2 cellular contexts compared by ENCODE assay signal in genomic region chr13:59368652-59369051, GRCh38.
TF ChIP-seq lines count a peak whose summit lies in the region.

No MANE protein-coding gene starts in this region.

TF ChIP-seq in GM23338, 12 proteins besides CTCF, POLR2A, EP300 and RAD21:
- no peak for TF ChIP-seq ZNF331 (CRISPR knock-in tag; IDR thresholded peaks at IDR 0.05; ENCODE audit: low read depth)
- TF ChIP-seq, protein P1, sequence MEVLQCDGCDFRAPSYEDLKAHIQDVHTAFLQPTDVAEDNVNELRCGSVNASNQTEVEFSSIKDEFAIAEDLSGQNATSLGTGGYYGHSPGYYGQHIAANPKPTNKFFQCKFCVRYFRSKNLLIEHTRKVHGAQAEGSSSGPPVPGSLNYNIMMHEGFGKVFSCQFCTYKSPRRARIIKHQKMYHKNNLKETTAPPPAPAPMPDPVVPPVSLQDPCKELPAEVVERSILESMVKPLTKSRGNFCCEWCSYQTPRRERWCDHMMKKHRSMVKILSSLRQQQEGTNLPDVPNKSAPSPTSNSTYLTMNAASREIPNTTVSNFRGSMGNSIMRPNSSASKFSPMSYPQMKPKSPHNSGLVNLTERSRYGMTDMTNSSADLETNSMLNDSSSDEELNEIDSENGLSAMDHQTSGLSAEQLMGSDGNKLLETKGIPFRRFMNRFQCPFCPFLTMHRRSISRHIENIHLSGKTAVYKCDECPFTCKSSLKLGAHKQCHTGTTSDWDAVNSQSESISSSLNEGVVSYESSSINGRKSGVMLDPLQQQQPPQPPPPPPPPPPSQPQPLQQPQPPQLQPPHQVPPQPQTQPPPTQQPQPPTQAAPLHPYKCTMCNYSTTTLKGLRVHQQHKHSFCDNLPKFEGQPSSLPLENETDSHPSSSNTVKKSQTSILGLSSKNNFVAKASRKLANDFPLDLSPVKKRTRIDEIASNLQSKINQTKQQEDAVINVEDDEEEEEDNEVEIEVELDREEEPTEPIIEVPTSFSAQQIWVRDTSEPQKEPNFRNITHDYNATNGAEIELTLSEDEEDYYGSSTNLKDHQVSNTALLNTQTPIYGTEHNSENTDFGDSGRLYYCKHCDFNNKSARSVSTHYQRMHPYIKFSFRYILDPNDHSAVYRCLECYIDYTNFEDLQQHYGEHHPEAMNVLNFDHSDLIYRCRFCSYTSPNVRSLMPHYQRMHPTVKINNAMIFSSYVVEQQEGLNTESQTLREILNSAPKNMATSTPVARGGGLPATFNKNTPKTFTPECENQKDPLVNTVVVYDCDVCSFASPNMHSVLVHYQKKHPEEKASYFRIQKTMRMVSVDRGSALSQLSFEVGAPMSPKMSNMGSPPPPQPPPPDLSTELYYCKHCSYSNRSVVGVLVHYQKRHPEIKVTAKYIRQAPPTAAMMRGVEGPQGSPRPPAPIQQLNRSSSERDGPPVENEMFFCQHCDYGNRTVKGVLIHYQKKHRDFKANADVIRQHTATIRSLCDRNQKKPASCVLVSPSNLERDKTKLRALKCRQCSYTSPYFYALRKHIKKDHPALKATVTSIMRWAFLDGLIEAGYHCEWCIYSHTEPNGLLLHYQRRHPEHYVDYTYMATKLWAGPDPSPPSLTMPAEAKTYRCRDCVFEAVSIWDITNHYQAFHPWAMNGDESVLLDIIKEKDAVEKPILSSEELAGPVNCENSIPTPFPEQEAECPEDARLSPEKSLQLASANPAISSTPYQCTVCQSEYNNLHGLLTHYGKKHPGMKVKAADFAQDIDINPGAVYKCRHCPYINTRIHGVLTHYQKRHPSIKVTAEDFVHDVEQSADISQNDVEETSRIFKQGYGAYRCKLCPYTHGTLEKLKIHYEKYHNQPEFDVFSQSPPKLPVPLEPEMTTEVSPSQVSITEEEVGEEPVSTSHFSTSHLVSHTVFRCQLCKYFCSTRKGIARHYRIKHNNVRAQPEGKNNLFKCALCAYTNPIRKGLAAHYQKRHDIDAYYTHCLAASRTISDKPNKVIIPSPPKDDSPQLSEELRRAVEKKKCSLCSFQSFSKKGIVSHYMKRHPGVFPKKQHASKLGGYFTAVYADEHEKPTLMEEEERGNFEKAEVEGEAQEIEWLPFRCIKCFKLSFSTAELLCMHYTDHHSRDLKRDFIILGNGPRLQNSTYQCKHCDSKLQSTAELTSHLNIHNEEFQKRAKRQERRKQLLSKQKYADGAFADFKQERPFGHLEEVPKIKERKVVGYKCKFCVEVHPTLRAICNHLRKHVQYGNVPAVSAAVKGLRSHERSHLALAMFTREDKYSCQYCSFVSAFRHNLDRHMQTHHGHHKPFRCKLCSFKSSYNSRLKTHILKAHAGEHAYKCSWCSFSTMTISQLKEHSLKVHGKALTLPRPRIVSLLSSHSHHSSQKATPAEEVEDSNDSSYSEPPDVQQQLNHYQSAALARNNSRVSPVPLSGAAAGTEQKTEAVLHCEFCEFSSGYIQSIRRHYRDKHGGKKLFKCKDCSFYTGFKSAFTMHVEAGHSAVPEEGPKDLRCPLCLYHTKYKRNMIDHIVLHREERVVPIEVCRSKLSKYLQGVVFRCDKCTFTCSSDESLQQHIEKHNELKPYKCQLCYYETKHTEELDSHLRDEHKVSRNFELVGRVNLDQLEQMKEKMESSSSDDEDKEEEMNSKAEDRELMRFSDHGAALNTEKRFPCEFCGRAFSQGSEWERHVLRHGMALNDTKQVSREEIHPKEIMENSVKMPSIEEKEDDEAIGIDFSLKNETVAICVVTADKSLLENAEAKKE (CRISPR knock-in tag; IDR thresholded peaks at IDR 0.05): no peak
- TF ChIP-seq POLR2AphosphoS5 (IDR thresholded peaks at IDR 0.05; ENCODE audit: low read depth): no peak
- no peak for TF ChIP-seq CREB1 (CRISPR knock-in tag; IDR thresholded peaks at IDR 0.05; ENCODE audit: low read depth)
- TF ChIP-seq JUNB (IDR thresholded peaks at IDR 0.05; ENCODE audit: unreplicated experiment): no peak
- TF ChIP-seq, protein P2, sequence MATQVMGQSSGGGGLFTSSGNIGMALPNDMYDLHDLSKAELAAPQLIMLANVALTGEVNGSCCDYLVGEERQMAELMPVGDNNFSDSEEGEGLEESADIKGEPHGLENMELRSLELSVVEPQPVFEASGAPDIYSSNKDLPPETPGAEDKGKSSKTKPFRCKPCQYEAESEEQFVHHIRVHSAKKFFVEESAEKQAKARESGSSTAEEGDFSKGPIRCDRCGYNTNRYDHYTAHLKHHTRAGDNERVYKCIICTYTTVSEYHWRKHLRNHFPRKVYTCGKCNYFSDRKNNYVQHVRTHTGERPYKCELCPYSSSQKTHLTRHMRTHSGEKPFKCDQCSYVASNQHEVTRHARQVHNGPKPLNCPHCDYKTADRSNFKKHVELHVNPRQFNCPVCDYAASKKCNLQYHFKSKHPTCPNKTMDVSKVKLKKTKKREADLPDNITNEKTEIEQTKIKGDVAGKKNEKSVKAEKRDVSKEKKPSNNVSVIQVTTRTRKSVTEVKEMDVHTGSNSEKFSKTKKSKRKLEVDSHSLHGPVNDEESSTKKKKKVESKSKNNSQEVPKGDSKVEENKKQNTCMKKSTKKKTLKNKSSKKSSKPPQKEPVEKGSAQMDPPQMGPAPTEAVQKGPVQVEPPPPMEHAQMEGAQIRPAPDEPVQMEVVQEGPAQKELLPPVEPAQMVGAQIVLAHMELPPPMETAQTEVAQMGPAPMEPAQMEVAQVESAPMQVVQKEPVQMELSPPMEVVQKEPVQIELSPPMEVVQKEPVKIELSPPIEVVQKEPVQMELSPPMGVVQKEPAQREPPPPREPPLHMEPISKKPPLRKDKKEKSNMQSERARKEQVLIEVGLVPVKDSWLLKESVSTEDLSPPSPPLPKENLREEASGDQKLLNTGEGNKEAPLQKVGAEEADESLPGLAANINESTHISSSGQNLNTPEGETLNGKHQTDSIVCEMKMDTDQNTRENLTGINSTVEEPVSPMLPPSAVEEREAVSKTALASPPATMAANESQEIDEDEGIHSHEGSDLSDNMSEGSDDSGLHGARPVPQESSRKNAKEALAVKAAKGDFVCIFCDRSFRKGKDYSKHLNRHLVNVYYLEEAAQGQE (IDR thresholded peaks at IDR 0.05; ENCODE audit: unreplicated experiment): no peak
- no peak for TF ChIP-seq ZNF114 (CRISPR knock-in tag; IDR thresholded peaks at IDR 0.05)
- TF ChIP-seq NANOG (IDR thresholded peaks at IDR 0.05; ENCODE audit: borderline replicate concordance): no peak
- TF ChIP-seq EZH2 (IDR thresholded peaks at IDR 0.05; ENCODE audit: low read depth, unreplicated experiment): no peak
- TF ChIP-seq STAT1 (IDR thresholded peaks at IDR 0.05; ENCODE audit: unreplicated experiment): no peak
- TF ChIP-seq ETS1 (IDR thresholded peaks at IDR 0.05): no peak

TF ChIP-seq in endothelial cell of umbilical vein, 7 proteins besides CTCF, POLR2A, EP300 and RAD21:
- no peak for TF ChIP-seq JUN (IDR thresholded peaks at IDR 0.05; ENCODE audit: borderline replicate concordance, insufficient read depth, insufficient read length, low read depth)
- TF ChIP-seq, protein P3, sequence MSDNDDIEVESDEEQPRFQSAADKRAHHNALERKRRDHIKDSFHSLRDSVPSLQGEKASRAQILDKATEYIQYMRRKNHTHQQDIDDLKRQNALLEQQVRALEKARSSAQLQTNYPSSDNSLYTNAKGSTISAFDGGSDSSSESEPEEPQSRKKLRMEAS (IDR thresholded peaks at IDR 0.05; ENCODE audit: insufficient read depth, insufficient read length): no peak
- TF ChIP-seq EZH2 (IDR thresholded peaks at IDR 0.05; ENCODE audit: borderline replicate concordance, low read depth, low read length, severe bottlenecking): no peak
- TF ChIP-seq GATA2 (IDR thresholded peaks at IDR 0.05; ENCODE audit: insufficient read depth, insufficient read length, low read depth, low read length): no peak
- TF ChIP-seq MYC (IDR thresholded peaks at IDR 0.05; ENCODE audit: low read depth, low read length): no peak
- no peak for TF ChIP-seq POLR2AphosphoS5 (IDR thresholded peaks at IDR 0.05; ENCODE audit: insufficient read depth, low read depth, low read length)
